ENCODE assay signal across 8 cellular contexts in genomic region chr5:141320225-141321169, GRCh38. TPM values are rescaled to one million over a fixed set of nuclear protein-coding genes. Genes with fewer than 3 reads are reported as not detected.
A peak's percentile ranks its signal among the peaks of the same experiment; 100 is the strongest.
DNase-seq lines count a peak whose midpoint lies in the region; TF ChIP-seq lines count a peak whose summit lies in the region.

TSS of gene TAF7 (minus strand) at chr5:141320784. CDS start at chr5:141320044, 740 bp downstream.

- in situ Hi-C loops in HAP-1 (cut with MboI; ENCODE audit: low sequenced_read_pairs): no loop called here

- H4K20me1 ChIP-seq in MM.1S (ENCODE audit: insufficient read depth, low read length): no peaks in the 10 kb centered on the region

- TF ChIP-seq CTCF in MM.1S (IDR thresholded peaks at IDR 0.05; ENCODE audit: low read length): peak; percentile 92
- TF ChIP-seq CTCF in foreskin fibroblast (IDR thresholded peaks at IDR 0.05; ENCODE audit: low read depth, low read length): peak; percentile 83
- TF ChIP-seq CTCF in neural crest cell (conservative IDR thresholded peaks at IDR 0.05): peak; percentile 97

- DNase-seq in GF-D8 (lab: John Stamatoyannopoulos, UW): peak; percentile 47
- DNase-seq in HAP-1 (ENCODE audit: low spot score in 2 of 2): peak; percentile 82 to 92
- peak; percentile 96 for DNase-seq in MM.1S
- DNase-seq in SIG-M5 (lab: John Stamatoyannopoulos, UW): peak; percentile 32
- peak; percentile 78 for DNase-seq in activated gamma-delta T cell (lab: John Stamatoyannopoulos, UW)
- DNase-seq in foreskin fibroblast: peak; percentile 90 to 98
- DNase-seq in neural crest cell (ENCODE audit: low read depth, low spot score): peak; percentile 94

- H3K27me3 Mint-ChIP-seq in neural crest cell (ENCODE audit: low read depth): peaks cover 10% of the 10 kb centered on the region

- peaks cover 14% of the 10 kb centered on the region for H3K9me3 ChIP-seq in HAP-1
- H3K9me3 ChIP-seq in MM.1S (replicated peaks; ENCODE audit: insufficient read depth, low read length): peaks cover 12% of the 10 kb centered on the region; the same call in 1 of the 2 replicates
- peaks cover 26 to 40% of the 10 kb centered on the region in 2 donors for H3K9me3 ChIP-seq in stomach smooth muscle (ENCODE audit: control insufficient read depth in 2 of 2, low read length in 2 of 2)

- H3K4me2 ChIP-seq in MM.1S (ENCODE audit: low read depth, low read length): peak within 1 kb of the TSS; percentile 63

- peak within 1 kb of the TSS; percentile 94 for H3K4me3 Mint-ChIP-seq in neural crest cell

- H3K79me2 ChIP-seq in MM.1S (ENCODE audit: low read length): peaks cover 30% of the 10 kb centered on the region

- peaks cover 5% of the 10 kb centered on the region; the same call in 1 of the 2 replicates for H3F3A ChIP-seq in MM.1S (ENCODE audit: insufficient read depth, low read length)

- H3K36me3 ChIP-seq in HAP-1 (replicated peaks): peaks cover 9% of the 10 kb centered on the region
- H3K36me3 ChIP-seq in MM.1S (replicated peaks; ENCODE audit: insufficient read depth, low read length): peaks cover 22% of the 10 kb centered on the region
- peaks cover 6 to 21% of the 10 kb centered on the region in 2 donors for H3K36me3 ChIP-seq in stomach smooth muscle (ENCODE audit: control insufficient read depth in 2 of 2, insufficient read depth in 2 of 2, low read length in 2 of 2)

- peak within 1 kb of the TSS; percentile 83 for H3K27ac ChIP-seq in MM.1S (ENCODE audit: low read length)
- H3K27ac ChIP-seq in stomach smooth muscle (ENCODE audit: low read length): peak within 1 kb of the TSS; percentile 90

- peaks cover 52% of the 10 kb centered on the region for H3K36me3 Mint-ChIP-seq in neural crest cell (ENCODE audit: low read depth)

- peaks cover 27% of the 10 kb centered on the region for H3K4me1 Mint-ChIP-seq in neural crest cell

- no peaks in the 10 kb centered on the region; the same call in 1 of the 2 replicates for H3K4me1 ChIP-seq in HAP-1
- H3K4me1 ChIP-seq in MM.1S (ENCODE audit: low read length): peaks cover 6% of the 10 kb centered on the region
- no peaks in the 10 kb centered on the region for H3K4me1 ChIP-seq in stomach smooth muscle (ENCODE audit: control insufficient read depth, insufficient read depth, low read length)

- H3K27ac Mint-ChIP-seq in neural crest cell (ENCODE audit: unreplicated experiment): peak within 1 kb of the TSS; percentile 96

- H3K9me3 Mint-ChIP-seq in neural crest cell: peaks cover 28% of the 10 kb centered on the region

- peak within 1 kb of the TSS; percentile 92 for H2AFZ ChIP-seq in MM.1S (ENCODE audit: low read length)

- no peaks in the 10 kb centered on the region for H3K27me3 ChIP-seq in HAP-1 (ENCODE audit: low read depth)
- 0 out of 2 replicates have a peak, but pooled peaks cover 5% of the 10 kb centered on the region for H3K27me3 ChIP-seq in MM.1S (replicated peaks; ENCODE audit: insufficient read depth, low read length)
- no peaks in the 10 kb centered on the region for H3K27me3 ChIP-seq in stomach smooth muscle (ENCODE audit: control insufficient read depth in 1 of 2, insufficient read depth in 2 of 2, low read length in 2 of 2)

- H3K9me2 ChIP-seq in MM.1S (replicated peaks; ENCODE audit: insufficient read depth, low read length): no peaks in the 10 kb centered on the region

- H3K9ac ChIP-seq in MM.1S (ENCODE audit: low read length) (peak within 1 kb of the TSS; percentile 88), stomach smooth muscle (ENCODE audit: low read length in 2 of 2) (peak within 1 kb of the TSS; percentile 89 to 92)

- peak within 1 kb of the TSS; percentile 90 for H3K4me3 ChIP-seq in HAP-1
- peak within 1 kb of the TSS; percentile 76 for H3K4me3 ChIP-seq in MM.1S (ENCODE audit: low read length)
- peak within 1 kb of the TSS; percentile 90 to 92 for H3K4me3 ChIP-seq in foreskin fibroblast (ENCODE audit: low read depth in 1 of 2, low read length in 2 of 2)
- peak within 1 kb of the TSS; percentile 84 to 90 for H3K4me3 ChIP-seq in stomach smooth muscle (ENCODE audit: low read length in 2 of 2)

RNA-seq across cellular contexts. Expression of gene TAF7, which starts in this region (rescaled TPM):
- 100.0 and 100 TPM in 2 replicates for total RNA-seq in neural crest cell

Comparison
In these comparisons a context has a peak if more than half of its experiments do, and no peak if none do; other contexts are left out.
1. Peak in every context shown above with its lines: DNase-seq, H3K4me3 ChIP-seq and H3K27ac ChIP-seq.
2. DNase-seq: peak in every context shown above with its lines; median percentile 96 in MM.1S; 94 in foreskin fibroblast; 94 in neural crest cell; 87 in HAP-1; 78 in activated gamma-delta T cell; 47 in GF-D8; 32 in SIG-M5.